ENCODE assay signal across 8 cellular contexts in the genomic region with DNA sequence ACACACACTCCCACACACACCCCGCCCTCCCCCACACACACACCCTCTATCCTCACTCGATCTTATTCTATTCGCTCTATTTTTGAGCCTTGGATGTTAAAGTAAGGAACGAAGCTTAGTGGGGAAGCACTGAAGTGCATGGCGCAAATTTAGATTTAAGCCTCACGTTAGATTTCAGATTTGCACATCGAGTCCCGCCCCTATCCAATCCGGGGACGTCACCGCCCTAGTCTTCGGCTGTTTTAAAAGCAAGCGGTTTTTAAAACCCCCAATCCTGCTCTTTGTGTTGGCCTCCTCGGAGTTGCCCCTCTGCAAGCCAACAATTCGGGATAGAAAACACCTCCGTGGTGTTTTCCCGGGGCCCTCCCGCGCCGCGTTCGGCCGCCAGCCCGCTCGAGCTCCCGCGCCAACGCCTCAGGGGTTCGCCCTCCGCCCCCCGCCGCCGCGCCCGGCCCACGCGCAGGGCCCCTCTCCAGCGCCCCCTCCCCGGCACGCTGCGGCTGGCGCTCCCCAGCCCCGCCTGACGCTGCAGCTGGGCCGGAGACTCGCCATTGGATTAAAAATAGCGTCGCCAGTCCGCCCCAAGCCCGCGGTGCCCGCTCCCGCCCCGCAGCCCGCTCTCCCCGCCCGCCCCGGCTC. TPM values are rescaled to one million over a fixed set of nuclear protein-coding genes. Genes with fewer than 3 reads are reported as not detected.
DNase-seq lines count a peak whose midpoint lies in the region; ATAC-seq and TF ChIP-seq lines count a peak whose summit lies in the region.

Gene USP13 (plus strand): TSS at position 574 of the 639 bp plus-strand sequence. CDS start 186 bp downstream, outside the sequence.

- TF ChIP-seq CTCF in BJ (IDR thresholded peaks at IDR 0.05; ENCODE audit: insufficient read depth, low read depth, low read length) (0 out of 2 replicates have a peak, but pooled peaks have one; percentile 4), lower leg skin (IDR thresholded peaks at IDR 0.05) (no peak)

- peak within 1 kb of the TSS; percentile 94 for H3K27ac Mint-ChIP-seq in activated CD4-positive, alpha-beta T cell treated with anti-CD3 and anti-CD28 coated beads, Interleukin-2, amount 10 ng/mL, durations not matched to agents 7 days and 5 days

- H3K9me3 Mint-ChIP-seq in activated CD4-positive, alpha-beta T cell treated with anti-CD3 and anti-CD28 coated beads, Interleukin-2, amount 10 ng/mL, durations not matched to agents 7 days and 5 days = no peaks in the 10 kb centered on the region

- POLR2A ChIA-PET in BJ (lab: Charles Lee) = no interaction called here
- POLR2A ChIA-PET in activated CD4-positive, alpha-beta T cell treated with anti-CD3 and anti-CD28 coated beads, Interleukin-2, amount 10 ng/mL, durations not matched to agents 7 days and 5 days (lab: Charles Lee) = interaction anchor here (0.6 kb wide), 1 partner anchor 1327 kb away, joined by 3 read pairs; no protein-coding TSS in a partner anchor

- H3K27me3 ChIP-seq in BJ (ENCODE audit: control insufficient read depth, insufficient read depth, low read length) = no peaks in the 10 kb centered on the region
- H3K27me3 ChIP-seq in duodenal mucosa (ENCODE audit: control insufficient read depth in 1 of 2, insufficient read depth in 2 of 2, low read length in 2 of 2) = peaks cover 0 to 4% of the 10 kb centered on the region in 2 donors

- H3K36me3 ChIP-seq in BJ (ENCODE audit: control insufficient read depth, insufficient read depth, low read length) = no peaks in the 10 kb centered on the region
- H3K36me3 ChIP-seq in duodenal mucosa (ENCODE audit: control insufficient read depth in 1 of 2, insufficient read depth in 2 of 2, low read length in 2 of 2) = no peaks in the 10 kb centered on the region

- ATAC-seq in GM19035 (IDR thresholded peaks at IDR 0.05; ENCODE audit: unreplicated experiment) = peak; percentile 58
- peak; percentile 55 for ATAC-seq in HG03196 (IDR thresholded peaks at IDR 0.05; ENCODE audit: unreplicated experiment)

- H3K36me3 Mint-ChIP-seq in activated CD4-positive, alpha-beta T cell treated with anti-CD3 and anti-CD28 coated beads, Interleukin-2, amount 10 ng/mL, durations not matched to agents 7 days and 5 days (ENCODE audit: low read depth) = peaks cover 7% of the 10 kb centered on the region

- no peak for TF ChIP-seq POLR2A in lower leg skin (IDR thresholded peaks at IDR 0.05)

- 1% methylated on average over 33 to 54 of the region's 58 CpGs for WGBS in lower leg skin, 2 donors

- peaks cover 36% of the 10 kb centered on the region for H3K4me1 Mint-ChIP-seq in activated CD4-positive, alpha-beta T cell treated with anti-CD3 and anti-CD28 coated beads, Interleukin-2, amount 10 ng/mL, durations not matched to agents 7 days and 5 days

- H3K4me3 Mint-ChIP-seq in activated CD4-positive, alpha-beta T cell treated with anti-CD3 and anti-CD28 coated beads, Interleukin-2, amount 10 ng/mL, durations not matched to agents 7 days and 5 days = peak within 1 kb of the TSS; percentile 89

- H3K4me3 ChIP-seq in BJ (ENCODE audit: low read depth, low read length) (peak within 1 kb of the TSS; percentile 92), duodenal mucosa (ENCODE audit: low read depth in 1 of 2, low read length in 2 of 2) (peak within 1 kb of the TSS; percentile 79 to 83), lower leg skin (ENCODE audit: low read depth, poor library complexity, severe bottlenecking) (peak within 1 kb of the TSS; percentile 83)

- DNase-seq in BJ (ENCODE audit: low read depth) (no peak), NCI-H510A treated with DMSO at 0.1 percent for 48 hours (lab: John Stamatoyannopoulos, UW) (peak; percentile 64), lower leg skin (ENCODE audit: low spot score in 2 of 2) (peak; percentile 47 to 90)
- peak; percentile 70 for DNase-seq in activated CD4-positive, alpha-beta T cell treated with anti-CD3 and anti-CD28 coated beads, Interleukin-2, amount 10 ng/mL, durations not matched to agents 7 days and 5 days
- DNase-seq in stimulated activated CD4-positive, alpha-beta T cell treated with anti-CD3 and anti-CD28 coated beads, Interleukin-4, amount 100 ng/mL, for 48 hours (ENCODE audit: low read depth in 2 of 2) = peak; percentile 38 to 44

- no peaks in the 10 kb centered on the region for H3K9me3 ChIP-seq in duodenal mucosa (ENCODE audit: control insufficient read depth in 1 of 2, low read length in 2 of 2)

- CTCF ChIA-PET in BJ (lab: Yijun Ruan, JAX) = interaction anchor here (0.6 to 1.4 kb wide), 5 partner anchors 9 to 113 kb away, joined by 3 to 4 read pairs (median 3); no protein-coding TSS in a partner anchor
- CTCF ChIA-PET in activated CD4-positive, alpha-beta T cell treated with anti-CD3 and anti-CD28 coated beads, Interleukin-2, amount 10 ng/mL, durations not matched to agents 7 days and 5 days (lab: Charles Lee) = interaction anchor here (0.6 to 0.9 kb wide), 4 partner anchors 8 to 952 kb away, joined by 3 to 4 read pairs (median 3); no protein-coding TSS in a partner anchor

- peaks cover 8 to 10% of the 10 kb centered on the region in 2 donors for H3K4me1 ChIP-seq in duodenal mucosa (ENCODE audit: control insufficient read depth in 1 of 2, insufficient read depth in 2 of 2, low read length in 2 of 2)

- intact Hi-C loops in lower leg skin (cut with DNase I; ENCODE audit: low total_unique reads) = no loop called here

- H3K9ac ChIP-seq in duodenal mucosa (ENCODE audit: low read depth in 1 of 2, low read length in 2 of 2) = peak within 1 kb of the TSS; percentile 49 to 77

- peaks cover 15% of the 10 kb centered on the region for H3K27me3 Mint-ChIP-seq in activated CD4-positive, alpha-beta T cell treated with anti-CD3 and anti-CD28 coated beads, Interleukin-2, amount 10 ng/mL, durations not matched to agents 7 days and 5 days

- peak within 1 kb of the TSS; percentile 44 for H3K27ac ChIP-seq in duodenal mucosa (ENCODE audit: low read depth, low read length)

RNA-seq across cellular contexts. Expression of gene USP13, which starts in this region (rescaled TPM):
- polyA plus RNA-seq in BJ (2011; rRNA removed) = 10.5 and 11.2 TPM in 2 replicates
- polyA minus RNA-seq in BJ (2011; rRNA and poly(A)+ RNA removed) = 13.0 and 13.4 TPM in 2 replicates
- 10 to 100 TPM in 1 of 2 experiments, 1 to 10 TPM in 1; 9.6 to 10.3 TPM for total RNA-seq in activated CD4-positive, alpha-beta T cell treated with anti-CD3 and anti-CD28 coated beads, Interleukin-2, amount 10 ng/mL, durations not matched to agents 7 days and 5 days
- 1 to 10 TPM; 1.6 to 9.4 (median 5.8) TPM for total RNA-seq in lower leg skin
